ENCODE assay signal across 19 cellular contexts in the genomic region with DNA sequence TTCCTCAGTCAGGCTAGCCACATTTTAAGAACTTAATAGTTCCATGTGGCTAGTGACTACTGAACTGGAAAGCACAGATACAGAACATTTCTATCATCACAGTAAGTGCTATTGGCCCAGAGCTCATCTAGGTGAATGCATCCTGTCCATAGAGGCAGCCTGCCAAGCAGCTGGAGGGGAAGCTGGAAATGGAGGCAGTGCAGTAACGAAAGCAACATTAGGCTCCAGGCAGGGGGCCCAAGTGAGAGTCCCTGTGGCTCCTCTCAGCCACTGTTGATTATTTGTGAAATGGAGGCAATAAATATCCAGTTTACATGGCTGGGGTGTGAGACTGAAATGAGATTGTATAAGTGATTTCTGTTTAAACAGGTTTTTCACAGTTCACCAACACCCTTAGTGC.
"Had no signal": no experiment of that assay in that cellular context is flagged by ENCODE, and none has a peak within 500 bp of the region (broad histone marks: within the 10 kb centered on the region; RNA-seq: fewer than 3 reads in every experiment).

No MANE protein-coding gene starts in this region.

- H3K27me3 ChIP-seq: breast epithelium, right atrium auricular region, tibial nerve had no signal

- H3K27ac ChIP-seq: breast epithelium, esophagus squamous epithelium, left ventricle myocardium inferior, right atrium auricular region, tibial nerve had no signal

- H3K4me1 ChIP-seq: breast epithelium, esophagus squamous epithelium, left ventricle myocardium inferior, right atrium auricular region had no signal

- H3K4me1 Mint-ChIP-seq: activated B cell treated with CpG ODN at 0.5 μM for 24 hours; activated naive CD8-positive, alpha-beta T cell treated with anti-CD3 and anti-CD28 coated beads, Interleukin-2, amount 50 U/mL, for 24 hours; memory B cell had no signal

- H3K27ac Mint-ChIP-seq: activated B cell treated with CpG ODN at 0.5 μM for 24 hours; activated naive CD4-positive, alpha-beta T cell treated with anti-CD3 and anti-CD28 coated beads for 36 hours; activated naive CD8-positive, alpha-beta T cell treated with anti-CD3 and anti-CD28 coated beads, Interleukin-2, amount 50 U/mL, for 24 hours; memory B cell; nephron; progenitor cell of endocrine pancreas had no signal

- H3K36me3 Mint-ChIP-seq: memory B cell had no signal

- H3K27me3 Mint-ChIP-seq: progenitor cell of endocrine pancreas had no signal

- H3K4me3 Mint-ChIP-seq: activated B cell treated with CpG ODN at 0.5 μM for 24 hours; activated naive CD4-positive, alpha-beta T cell treated with anti-CD3 and anti-CD28 coated beads for 36 hours; activated naive CD8-positive, alpha-beta T cell treated with anti-CD3 and anti-CD28 coated beads, Interleukin-2, amount 50 U/mL, for 24 hours; memory B cell; nephron had no signal

- DNase-seq: activated B cell treated with CpG ODN at 0.5 μM for 24 hours; activated naive CD4-positive, alpha-beta T cell treated with anti-CD3 and anti-CD28 coated beads for 36 hours; activated naive CD8-positive, alpha-beta T cell treated with anti-CD3 and anti-CD28 coated beads, Interleukin-2, amount 50 U/mL, for 24 hours; activated T-cell treated with anti-CD3 and anti-CD28 coated beads for 4 hours; aorta; esophagus squamous epithelium; hippocampal formation; left ventricle myocardium inferior; occipital lobe; small intestine; stimulated activated CD4-positive, alpha-beta T cell treated with anti-CD3 and anti-CD28 coated beads, Interleukin-4, amount 100 ng/mL, for 24 hours; stimulated activated naive CD4-positive, alpha-beta T cell had no signal

- ATAC-seq: activated naive CD8-positive, alpha-beta T cell treated with anti-CD3 and anti-CD28 coated beads, Interleukin-2, amount 50 U/mL, for 24 hours had no signal

- H3K4me3 ChIP-seq: breast epithelium, esophagus squamous epithelium, left ventricle myocardium inferior, right atrium auricular region, tibial nerve had no signal

- H3K9me3 Mint-ChIP-seq: activated B cell treated with CpG ODN at 0.5 μM for 24 hours; activated naive CD4-positive, alpha-beta T cell treated with anti-CD3 and anti-CD28 coated beads for 36 hours; activated naive CD8-positive, alpha-beta T cell treated with anti-CD3 and anti-CD28 coated beads, Interleukin-2, amount 50 U/mL, for 24 hours; memory B cell had no signal

- H3K36me3 ChIP-seq: breast epithelium, esophagus squamous epithelium, left ventricle myocardium inferior, right atrium auricular region, tibial nerve had no signal

- FAIRE-seq: small intestine, TTC549 had no signal

- H3K9me3 ChIP-seq: breast epithelium, esophagus squamous epithelium, left ventricle myocardium inferior, right atrium auricular region, tibial nerve had no signal
